In genomic region chrX:26558719-26559386, GRCh38 we compare ENCODE assay signal across 28 cellular contexts.
"Had no signal": no experiment of that assay in that cellular context is flagged by ENCODE, and none has a peak within 500 bp of the region (broad histone marks: within the 10 kb centered on the region; RNA-seq: fewer than 3 reads in every experiment).

No MANE protein-coding gene starts in this region.

- H3K9me3 Mint-ChIP-seq: activated CD4-positive, alpha-beta memory T cell treated with anti-CD3 and anti-CD28 coated beads, Interleukin-2, amount 10 ng/mL, durations not matched to agents 7 days and 5 days; activated T-helper 17 cell treated with anti-CD3 and anti-CD28 coated beads, Interleukin-2, amount 50 U/mL, for 72 hours had no signal

- H3K4me1 Mint-ChIP-seq: activated B cell treated with CpG ODN at 0.5 μM for 24 hours; activated CD4-positive, alpha-beta memory T cell treated with anti-CD3 and anti-CD28 coated beads, Interleukin-2, amount 10 ng/mL, durations not matched to agents 7 days and 5 days; activated T-helper 17 cell treated with anti-CD3 and anti-CD28 coated beads, Interleukin-2, amount 50 U/mL, for 72 hours had no signal

- H3K27ac Mint-ChIP-seq: activated B cell treated with CpG ODN at 0.5 μM for 24 hours; activated CD4-positive, alpha-beta memory T cell treated with anti-CD3 and anti-CD28 coated beads, Interleukin-2, amount 10 ng/mL, durations not matched to agents 7 days and 5 days; activated naive CD4-positive, alpha-beta T cell treated with anti-CD3 and anti-CD28 coated beads for 36 hours; activated naive CD8-positive, alpha-beta T cell; activated T-helper 17 cell treated with anti-CD3 and anti-CD28 coated beads, Interleukin-2, amount 50 U/mL, for 72 hours; T-helper 2 cell treated with Interferon-gamma antibody and Interleukin-4, amounts not matched to agents 5 μg/mL and 100 μg/mL, for 36 hours had no signal

- DNase-seq: activated B cell treated with CpG ODN at 0.5 μM for 24 hours; activated CD4-positive, alpha-beta memory T cell treated with anti-CD3 and anti-CD28 coated beads, Interleukin-2, amount 10 ng/mL, durations not matched to agents 7 days and 5 days; activated CD4-positive, alpha-beta T cell treated with anti-CD3 and anti-CD28 coated beads, Interleukin-2, amount 50 U/mL, for 1 hour; activated gamma-delta T cell; activated naive CD4-positive, alpha-beta T cell treated with anti-CD3 and anti-CD28 coated beads for 36 hours; activated T-cell treated with anti-CD3 and anti-CD28 coated beads for 4 hours; activated T-cell treated with anti-CD3 and anti-CD28 coated beads, Interleukin-2, amount 50 U/mL, for 48 hours; amygdala; brain microvascular endothelial cell; cerebellar nuclear complex; MG63; MV-4-11; NCI-H1092 treated with DMSO at 0.1 percent for 48 hours; NCI-H1417 treated with DMSO at 0.1 percent for 48 hours; NCI-H1694; NCI-H2029; NCI-H345; NCI-H526; NK-92 treated with Interleukin-12 subunit alpha and Interleukin-12 subunit beta, amount 100 ng/mL, for 24 hours; OCI-M1; RPMI8226 had no signal

- H3K9me3 ChIP-seq: MG63 had no signal

- H3K27ac ChIP-seq: brain microvascular endothelial cell, cardiac muscle cell, SK-N-MC had no signal

- H3K36me3 Mint-ChIP-seq: activated naive CD8-positive, alpha-beta T cell had no signal

- H3K36me3 ChIP-seq: brain microvascular endothelial cell, cardiac muscle cell, MG63 had no signal

- ATAC-seq: activated T-helper 17 cell treated with anti-CD3 and anti-CD28 coated beads, Interleukin-2, amount 50 U/mL, for 72 hours; Panc1; Right ventricle myocardium inferior had no signal

- H3K4me3 Mint-ChIP-seq: activated B cell treated with CpG ODN at 0.5 μM for 24 hours; activated CD4-positive, alpha-beta memory T cell treated with anti-CD3 and anti-CD28 coated beads, Interleukin-2, amount 10 ng/mL, durations not matched to agents 7 days and 5 days; activated naive CD4-positive, alpha-beta T cell treated with anti-CD3 and anti-CD28 coated beads for 36 hours; activated naive CD8-positive, alpha-beta T cell; activated T-helper 17 cell treated with anti-CD3 and anti-CD28 coated beads, Interleukin-2, amount 50 U/mL, for 72 hours; T-helper 2 cell treated with Interferon-gamma antibody and Interleukin-4, amounts not matched to agents 5 μg/mL and 100 μg/mL, for 36 hours had no signal

- H3K27me3 ChIP-seq: brain microvascular endothelial cell, cardiac muscle cell, MG63 had no signal

- H3K4me3 ChIP-seq: cardiac muscle cell, MG63, SK-N-MC had no signal

- H3K27me3 Mint-ChIP-seq: activated B cell treated with CpG ODN at 0.5 μM for 24 hours; activated CD4-positive, alpha-beta memory T cell treated with anti-CD3 and anti-CD28 coated beads, Interleukin-2, amount 10 ng/mL, durations not matched to agents 7 days and 5 days; activated naive CD8-positive, alpha-beta T cell; activated T-helper 17 cell treated with anti-CD3 and anti-CD28 coated beads, Interleukin-2, amount 50 U/mL, for 72 hours had no signal
